ENCODE assay signal across 1 cellular context in the genomic region with DNA sequence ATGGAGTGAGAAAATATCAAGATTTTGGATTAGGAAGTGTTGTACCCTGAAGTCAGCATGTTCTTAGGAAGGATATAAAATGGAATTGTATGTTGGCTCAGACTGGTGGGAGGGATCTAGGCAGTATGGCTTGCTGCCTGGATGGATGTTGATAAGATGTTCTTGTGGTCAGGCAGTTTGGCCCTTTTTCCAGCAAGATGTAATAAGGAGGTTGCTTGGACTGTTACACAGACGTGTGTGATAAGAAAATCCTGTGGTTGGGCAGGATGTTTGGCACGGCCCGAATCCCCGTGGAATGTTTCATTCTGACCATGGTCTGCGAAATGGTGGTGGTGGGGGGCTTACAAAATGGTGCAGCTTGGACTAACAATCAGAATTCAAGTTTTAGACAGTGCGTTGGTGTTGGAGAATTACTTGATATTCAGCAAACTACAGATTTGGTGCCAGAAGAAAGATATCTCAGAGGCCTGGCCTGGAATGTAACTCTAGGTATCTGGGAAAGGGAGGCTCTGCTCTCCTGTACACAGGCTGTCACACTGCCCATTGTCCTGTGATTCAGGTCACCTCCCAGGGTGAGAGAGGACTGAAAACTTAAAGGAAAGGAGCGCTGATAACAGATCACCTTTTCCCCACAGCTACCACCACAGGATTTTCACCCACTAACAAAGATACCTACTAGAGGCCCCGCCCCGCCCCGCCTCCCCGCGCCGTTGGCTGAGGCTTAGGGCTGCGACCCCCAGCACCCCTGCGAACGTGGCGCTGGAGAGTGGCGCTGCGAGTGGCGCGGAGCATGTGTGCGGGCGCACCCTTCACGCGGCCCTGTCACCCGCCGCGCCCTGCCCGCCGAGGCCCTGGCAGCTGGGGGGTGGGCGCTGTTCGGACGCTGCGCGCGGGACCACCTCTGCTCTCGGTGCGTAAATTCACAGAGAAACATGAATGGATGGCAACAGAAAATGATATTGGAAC.
TF ChIP-seq lines count a peak whose summit lies in the region.

No MANE protein-coding gene starts in this region.

TF ChIP-seq in GM23338, 12 proteins besides CTCF, POLR2A, EP300 and RAD21 (continued from another document):
- TF ChIP-seq, protein P1, sequence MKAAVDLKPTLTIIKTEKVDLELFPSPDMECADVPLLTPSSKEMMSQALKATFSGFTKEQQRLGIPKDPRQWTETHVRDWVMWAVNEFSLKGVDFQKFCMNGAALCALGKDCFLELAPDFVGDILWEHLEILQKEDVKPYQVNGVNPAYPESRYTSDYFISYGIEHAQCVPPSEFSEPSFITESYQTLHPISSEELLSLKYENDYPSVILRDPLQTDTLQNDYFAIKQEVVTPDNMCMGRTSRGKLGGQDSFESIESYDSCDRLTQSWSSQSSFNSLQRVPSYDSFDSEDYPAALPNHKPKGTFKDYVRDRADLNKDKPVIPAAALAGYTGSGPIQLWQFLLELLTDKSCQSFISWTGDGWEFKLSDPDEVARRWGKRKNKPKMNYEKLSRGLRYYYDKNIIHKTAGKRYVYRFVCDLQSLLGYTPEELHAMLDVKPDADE (IDR thresholded peaks at IDR 0.05), result no peak
- no peak for TF ChIP-seq CREB1 (CRISPR knock-in tag; IDR thresholded peaks at IDR 0.05; ENCODE audit: low read depth)
- no peak for TF ChIP-seq EZH2 (IDR thresholded peaks at IDR 0.05; ENCODE audit: low read depth, unreplicated experiment)
- TF ChIP-seq, protein P2, sequence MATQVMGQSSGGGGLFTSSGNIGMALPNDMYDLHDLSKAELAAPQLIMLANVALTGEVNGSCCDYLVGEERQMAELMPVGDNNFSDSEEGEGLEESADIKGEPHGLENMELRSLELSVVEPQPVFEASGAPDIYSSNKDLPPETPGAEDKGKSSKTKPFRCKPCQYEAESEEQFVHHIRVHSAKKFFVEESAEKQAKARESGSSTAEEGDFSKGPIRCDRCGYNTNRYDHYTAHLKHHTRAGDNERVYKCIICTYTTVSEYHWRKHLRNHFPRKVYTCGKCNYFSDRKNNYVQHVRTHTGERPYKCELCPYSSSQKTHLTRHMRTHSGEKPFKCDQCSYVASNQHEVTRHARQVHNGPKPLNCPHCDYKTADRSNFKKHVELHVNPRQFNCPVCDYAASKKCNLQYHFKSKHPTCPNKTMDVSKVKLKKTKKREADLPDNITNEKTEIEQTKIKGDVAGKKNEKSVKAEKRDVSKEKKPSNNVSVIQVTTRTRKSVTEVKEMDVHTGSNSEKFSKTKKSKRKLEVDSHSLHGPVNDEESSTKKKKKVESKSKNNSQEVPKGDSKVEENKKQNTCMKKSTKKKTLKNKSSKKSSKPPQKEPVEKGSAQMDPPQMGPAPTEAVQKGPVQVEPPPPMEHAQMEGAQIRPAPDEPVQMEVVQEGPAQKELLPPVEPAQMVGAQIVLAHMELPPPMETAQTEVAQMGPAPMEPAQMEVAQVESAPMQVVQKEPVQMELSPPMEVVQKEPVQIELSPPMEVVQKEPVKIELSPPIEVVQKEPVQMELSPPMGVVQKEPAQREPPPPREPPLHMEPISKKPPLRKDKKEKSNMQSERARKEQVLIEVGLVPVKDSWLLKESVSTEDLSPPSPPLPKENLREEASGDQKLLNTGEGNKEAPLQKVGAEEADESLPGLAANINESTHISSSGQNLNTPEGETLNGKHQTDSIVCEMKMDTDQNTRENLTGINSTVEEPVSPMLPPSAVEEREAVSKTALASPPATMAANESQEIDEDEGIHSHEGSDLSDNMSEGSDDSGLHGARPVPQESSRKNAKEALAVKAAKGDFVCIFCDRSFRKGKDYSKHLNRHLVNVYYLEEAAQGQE (IDR thresholded peaks at IDR 0.05; ENCODE audit: unreplicated experiment), result no peak
- TF ChIP-seq STAT1 (IDR thresholded peaks at IDR 0.05; ENCODE audit: unreplicated experiment), result no peak
- TF ChIP-seq NANOG (IDR thresholded peaks at IDR 0.05; ENCODE audit: borderline replicate concordance), result no peak
